In genomic region chr22:39571538-39571937, GRCh38 we compare ENCODE assay signal across 27 cellular contexts. TPM values are rescaled to one million over a fixed set of nuclear protein-coding genes. Genes with fewer than 3 reads are reported as not detected.
DNase-seq lines count a peak whose midpoint lies in the region; ATAC-seq, FAIRE-seq and TF ChIP-seq lines count a peak whose summit lies in the region.
"Had no signal": no experiment of that assay in that cellular context is flagged by ENCODE, and none has a peak within 500 bp of the region (broad histone marks: within the 10 kb centered on the region; RNA-seq: fewer than 3 reads in every experiment).

No MANE protein-coding gene starts in this region.

- H3K18ac ChIP-seq in trophoblast cell (ENCODE audit: low read length): no peak overlapping the region

- peak overlapping the region; percentile 72 for H3K9ac ChIP-seq in SK-N-MC (ENCODE audit: insufficient read length)
- no peak overlapping the region for H3K9ac ChIP-seq in trophoblast cell (ENCODE audit: low read length)
- H3K9ac ChIP-seq: BLaER1 had no signal

- TF ChIP-seq RAD21 in A549 (conservative IDR thresholded peaks at IDR 0.05 in 1 of 2, IDR thresholded peaks at IDR 0.05 in 1 of 2): no peak

- H4K91ac ChIP-seq in trophoblast cell (ENCODE audit: low read depth, low read length): no peak overlapping the region

- H3K79me2 ChIP-seq in trophoblast cell (ENCODE audit: control insufficient read depth, insufficient read depth, low read length, poor library complexity): no peaks in the 10 kb centered on the region

- H2AK5ac ChIP-seq in trophoblast cell (ENCODE audit: low read length): no peak overlapping the region

- TF ChIP-seq CTCF in A549 (IDR thresholded peaks at IDR 0.05): no peak

- H3K27ac ChIP-seq in A549 (no peak overlapping the region; a peak in 1 of 6 replicates), SK-N-MC (peak overlapping the region; percentile 100), trophoblast cell (ENCODE audit: low read depth, low read length) (no peak overlapping the region), caudate nucleus (ENCODE audit: low read depth, low read length) (no peak overlapping the region)
- H3K27ac ChIP-seq: 22Rv1, BLaER1 had no signal

- TF ChIP-seq POLR2A in A549 (IDR thresholded peaks at IDR 0.05; ENCODE audit: low read length): no peak

- TF ChIP-seq EP300 in A549 (IDR thresholded peaks at IDR 0.05): no peak

- no peak overlapping the region for H3K14ac ChIP-seq in trophoblast cell (ENCODE audit: low read length)

- no peaks in the 10 kb centered on the region for H3K36me3 ChIP-seq in SK-N-MC (ENCODE audit: insufficient read depth, low read length)
- no peaks in the 10 kb centered on the region for H3K36me3 ChIP-seq in trophoblast cell (ENCODE audit: control insufficient read depth in 1 of 2, insufficient read depth in 2 of 2, low read length in 2 of 2)
- H3K36me3 ChIP-seq: BE2C, BLaER1 had no signal

- CTCF ChIA-PET in A549 (lab: Yijun Ruan, JAX): no interaction called here

- no peak overlapping the region for H2BK120ac ChIP-seq in trophoblast cell (ENCODE audit: insufficient read depth, low read length, poor library complexity)

- H4K8ac ChIP-seq in trophoblast cell (ENCODE audit: low read depth, low read length): no peak overlapping the region

- no peak overlapping the region for H3K4ac ChIP-seq in trophoblast cell (ENCODE audit: low read depth, low read length)

- H2BK12ac ChIP-seq in trophoblast cell (ENCODE audit: low read length): no peak overlapping the region

- no peak for DNase-seq in A549 (ENCODE audit: low read depth in 1 of 2, low spot score in 1 of 2)
- no peak for DNase-seq in SK-N-MC (ENCODE audit: low read depth, low spot score)
- no peak for DNase-seq in trophoblast cell
- DNase-seq in epidermal melanocyte (ENCODE audit: insufficient read length, low spot score): no peak
- no peak for DNase-seq in caudate nucleus (lab: John Stamatoyannopoulos, UW)
- DNase-seq: ACHN; BE2C; C1 segment of cervical spinal cord; CD4-positive, alpha-beta memory T cell; CD4-positive, CD25-positive, alpha-beta regulatory T cell; CD8-positive, alpha-beta memory T cell; COR-L47; DMS 273 treated with DMSO at 0.1 percent for 48 hours; DMS153; DMS53; DMS79; DND-41; EL; GDM1 had no signal

- no peak overlapping the region for H3K4me2 ChIP-seq in A549
- no peak overlapping the region for H3K4me2 ChIP-seq in trophoblast cell (ENCODE audit: low read length)
- H3K4me2 ChIP-seq: BLaER1 had no signal

- H2AFZ ChIP-seq in trophoblast cell (ENCODE audit: insufficient read depth, low read length, poor library complexity): no peak overlapping the region

- H3K9me3 ChIP-seq in A549 (no peaks in the 10 kb centered on the region), SK-N-MC (ENCODE audit: low read depth, low read length) (no peaks in the 10 kb centered on the region), trophoblast cell (ENCODE audit: insufficient read depth, low read depth, low read length) (peaks cover 1% of the 10 kb centered on the region)
- H3K9me3 ChIP-seq: BE2C had no signal

- ATAC-seq in A549 (no peak), GM21515 (IDR thresholded peaks at IDR 0.05; ENCODE audit: unreplicated experiment) (no peak)
- ATAC-seq: GM12878 had no signal

- H3K23ac ChIP-seq in trophoblast cell (ENCODE audit: low read length): peak overlapping the region; percentile 64

- H3K79me1 ChIP-seq in trophoblast cell (ENCODE audit: low read length): no peaks in the 10 kb centered on the region

- no peak overlapping the region for H2BK5ac ChIP-seq in trophoblast cell (ENCODE audit: low read depth, low read length, poor library complexity)

- no peaks in the 10 kb centered on the region for H3K27me3 ChIP-seq in trophoblast cell (ENCODE audit: insufficient read depth, low read length)
- H3K27me3 ChIP-seq: BE2C, BLaER1 had no signal

- no peak overlapping the region for H4K12ac ChIP-seq in trophoblast cell (ENCODE audit: low read depth, low read length)

- POLR2A ChIA-PET in A549 (lab: Yijun Ruan, JAX): no interaction called here

- no peak for FAIRE-seq in A549 (lab: Jason Lieb, UNC)
- FAIRE-seq: GM12878, GM12892, GM18507 had no signal

- WGBS in A549 (ENCODE audit: missing lambda C conversion rate): 0% methylated on average over 1 of the region's 1 CpG
- WGBS in trophoblast cell (ENCODE audit: extremely low coverage, insufficient coverage, insufficient read length): no CpG with 5 or more reads among the region's 1 CpG

- no peak overlapping the region for H3K4me3 ChIP-seq in A549
- peak overlapping the region; percentile 34 for H3K4me3 ChIP-seq in SK-N-MC
- no peak overlapping the region for H3K4me3 ChIP-seq in trophoblast cell (ENCODE audit: low read depth, low read length)
- H3K4me3 ChIP-seq: BLaER1, GM12878 had no signal

- H3K4me1 ChIP-seq in A549 (peaks cover 18% of the 10 kb centered on the region), trophoblast cell (ENCODE audit: control insufficient read depth in 1 of 2, insufficient read depth in 2 of 2, low read length in 2 of 2) (peaks cover 0 to 2% of the 10 kb centered on the region in 2 experiments)

TF ChIP-seq in A549, 52 proteins besides CTCF, POLR2A, EP300 and RAD21:
- peak; percentile 65 for TF ChIP-seq ZFP36 (IDR thresholded peaks at IDR 0.05; ENCODE audit: borderline replicate concordance, partially characterized antibody)
- no peak for TF ChIP-seq E2F6 (IDR thresholded peaks at IDR 0.05; ENCODE audit: borderline replicate concordance, low read depth)
- TF ChIP-seq TFCP2L1 (CRISPR knock-in tag; IDR thresholded peaks at IDR 0.05): no peak

RNA-seq across cellular contexts. Expression of gene CACNA1I, which starts 1.0 kb away (rescaled TPM):
- polyA plus RNA-seq in A549 (2011; rRNA removed) (0.03 and 0.07 TPM in 2 replicates), A549 (2017; fragmentation: RNase III; extraction: RNeasy Plus Mini Kit Qiagen cat#74134 plus additional on column Dnase treatment) (0.12 to 0.17 TPM (median 0.13 TPM) in 3 replicates)
- 0.01 and 0.04 TPM in 2 replicates for polyA plus RNA-seq in A549 (2012; cell fraction: cytosol; rRNA removed)
- polyA plus RNA-seq in A549 (2012; cell fraction: nucleus; rRNA removed): 0.11 and 0.16 TPM in 2 replicates
- under 0.01 and 0.17 TPM in 2 replicates for polyA minus RNA-seq in A549 (2011; rRNA and poly(A)+ RNA removed)
- polyA plus RNA-seq in trophoblast cell (2013): 0.08 and 0.10 TPM in 2 replicates
- polyA plus RNA-seq: AG04450, CD14-positive monocyte had no signal

RNA-seq across cellular contexts. Expression of gene RPS19BP1, which starts 39.0 kb away (rescaled TPM):
- polyA plus RNA-seq in A549 (2011; rRNA removed): 47.9 and 51.1 TPM in 2 replicates
- 148 and 162 TPM in 2 replicates for polyA plus RNA-seq in A549 (2012; cell fraction: cytosol; rRNA removed)
- polyA plus RNA-seq in A549 (2012; cell fraction: nucleus; rRNA removed): 77.0 and 84.9 TPM in 2 replicates
- polyA plus RNA-seq in A549 (2017; fragmentation: RNase III; extraction: RNeasy Plus Mini Kit Qiagen cat#74134 plus additional on column Dnase treatment): 71.8 to 74.0 TPM (median 72.0 TPM) in 3 replicates
- 8.1 and 8.3 TPM in 2 replicates for polyA minus RNA-seq in A549 (2011; rRNA and poly(A)+ RNA removed)
- 87.1 and 87.7 TPM in 2 replicates for polyA plus RNA-seq in trophoblast cell (2013)

RNA-seq across cellular contexts. Expression of gene ATF4, which starts 51.2 kb away (rescaled TPM):
- 557 and 593 TPM in 2 replicates for polyA plus RNA-seq in A549 (2011; rRNA removed)
- 431 and 472 TPM in 2 replicates for polyA plus RNA-seq in A549 (2012; cell fraction: cytosol; rRNA removed)
- polyA plus RNA-seq in A549 (2012; cell fraction: nucleus; rRNA removed): 207 and 345 TPM in 2 replicates
- 242 to 249 TPM (median 242 TPM) in 3 replicates for polyA plus RNA-seq in A549 (2017; fragmentation: RNase III; extraction: RNeasy Plus Mini Kit Qiagen cat#74134 plus additional on column Dnase treatment)
- polyA minus RNA-seq in A549 (2011; rRNA and poly(A)+ RNA removed): 170 and 220 TPM in 2 replicates
- 602 and 615 TPM in 2 replicates for polyA plus RNA-seq in trophoblast cell (2013)
